ENCODE assay signal across 19 cellular contexts in genomic region chr14:74599946-74600345, GRCh38. TPM values are rescaled to one million over a fixed set of nuclear protein-coding genes. Genes with fewer than 3 reads are reported as not detected.
DNase-seq lines count a peak whose midpoint lies in the region; ATAC-seq and TF ChIP-seq lines count a peak whose summit lies in the region.
"Had no signal": no experiment of that assay in that cellular context is flagged by ENCODE, and none has a peak within 500 bp of the region (broad histone marks: within the 10 kb centered on the region; RNA-seq: fewer than 3 reads in every experiment).

No MANE protein-coding gene starts in this region.

- intact Hi-C loops in heart right ventricle (cut with DNase I), result loop anchor here in 7 of 10 donors (5.0 to 10.0 kb wide), 9 partner anchors 48 to 235 kb away; partner anchors contain the start of genes AREL1 (in 1 of the 7), FCF1 (in 1 of the 7), ISCA2 (in 1 of the 7) and NPC2 (in 1 of the 7)
- intact Hi-C loops in transverse colon (cut with DNase I; ENCODE audit: low total_unique reads), result no loop called here

- H3K4me3 ChIP-seq in heart right ventricle (no peak overlapping the region), transverse colon (no peak overlapping the region)
- H3K4me3 ChIP-seq: BLaER1 treated with 17β-estradiol and CSF1 and Interleukin-3, amounts not matched to agents 10 nM and 100 nM; lung had no signal

- H3K9me3 ChIP-seq in heart right ventricle, result no peaks in the 10 kb centered on the region
- H3K9me3 ChIP-seq in transverse colon, result no peaks in the 10 kb centered on the region
- H3K9me3 ChIP-seq: BLaER1 treated with 17β-estradiol and CSF1 and Interleukin-3, amounts not matched to agents 10 nM and 100 nM had no signal

- H3K36me3 ChIP-seq in heart right ventricle (peaks cover 0 to 14% (median 0%) of the 10 kb centered on the region in 9 donors), transverse colon (no peaks in the 10 kb centered on the region)

- peak overlapping the region; percentile 88 for H3K27ac Mint-ChIP-seq in osteocyte (ENCODE audit: unreplicated experiment)
- H3K27ac Mint-ChIP-seq: activated naive CD4-positive, alpha-beta T cell treated with anti-CD3 and anti-CD28 coated beads, Interleukin-2, amount 50 U/mL, for 24 hours had no signal

- H3K27me3 Mint-ChIP-seq in osteocyte (ENCODE audit: unreplicated experiment), result no peaks in the 10 kb centered on the region
- H3K27me3 Mint-ChIP-seq: activated naive CD4-positive, alpha-beta T cell treated with anti-CD3 and anti-CD28 coated beads, Interleukin-2, amount 50 U/mL, for 24 hours had no signal

- H3K9me3 Mint-ChIP-seq in osteocyte (ENCODE audit: unreplicated experiment), result no peaks in the 10 kb centered on the region
- H3K9me3 Mint-ChIP-seq: activated naive CD4-positive, alpha-beta T cell treated with anti-CD3 and anti-CD28 coated beads, Interleukin-2, amount 50 U/mL, for 24 hours had no signal

- peak; percentile 45 for DNase-seq in NCI-H1694 (lab: John Stamatoyannopoulos, UW)
- no peak for DNase-seq in NCI-H1694 treated with DMSO at 0.1 percent for 48 hours (lab: John Stamatoyannopoulos, UW)
- no peak for DNase-seq in heart right ventricle
- DNase-seq in osteocyte (ENCODE audit: extremely low spot score, unreplicated experiment), result no peak
- DNase-seq in transverse colon, result no peak
- no peak for DNase-seq in midbrain (lab: John Stamatoyannopoulos, UW)
- DNase-seq in NCI-H2171 treated with DMSO at 0.1 percent for 48 hours (lab: John Stamatoyannopoulos, UW), result no peak
- DNase-seq: 8988T; activated CD4-positive, alpha-beta T cell treated with anti-CD3 and anti-CD28 coated beads for 4 hours; effector CD4-positive, alpha-beta T cell; H7; Kasumi-1; NCI-H1417; NCI-H345; T1000 had no signal

- ATAC-seq in heart right ventricle (no peak), HG03378 (IDR thresholded peaks at IDR 0.05; ENCODE audit: unreplicated experiment) (no peak)

- peaks cover 45% of the 10 kb centered on the region for H3K36me3 Mint-ChIP-seq in osteocyte (ENCODE audit: unreplicated experiment)
- H3K36me3 Mint-ChIP-seq: activated naive CD4-positive, alpha-beta T cell treated with anti-CD3 and anti-CD28 coated beads, Interleukin-2, amount 50 U/mL, for 24 hours had no signal

- in situ Hi-C loops in transverse colon (cut with MboI; ENCODE audit: low pct_ligation_motif_present in 1 of 4, low pct_unique_long_range_greater_than_20kb in 1 of 4, low sequenced_read_pairs in 3 of 4), result loop anchor here in 1 of 4 donors (10.0 kb wide), 1 partner anchor 195 kb away; no protein-coding TSS in a partner anchor

- H3K27me3 ChIP-seq in heart right ventricle, result no peaks in the 10 kb centered on the region
- H3K27me3 ChIP-seq in transverse colon, result no peaks in the 10 kb centered on the region
- H3K27me3 ChIP-seq: BLaER1 treated with 17β-estradiol and CSF1 and Interleukin-3, amounts not matched to agents 10 nM and 100 nM had no signal

- TF ChIP-seq CTCF in heart right ventricle (IDR thresholded peaks at IDR 0.05), result no peak
- TF ChIP-seq CTCF in osteocyte (IDR thresholded peaks at IDR 0.05), result no peak
- no peak for TF ChIP-seq CTCF in transverse colon (IDR thresholded peaks at IDR 0.05)

- 76 to 77% methylated on average over 8 of the region's 8 CpGs for WGBS in heart right ventricle, 2 donors
- WGBS in transverse colon (ENCODE audit: low coverage in 1 of 2), 2 donors, result 85% methylated on average over 8 of the region's 8 CpGs; no CpG with 5 or more reads in 1 of the 2 donors

- TF ChIP-seq POLR2A in transverse colon (IDR thresholded peaks at IDR 0.05), result no peak

- H3K4me1 ChIP-seq in heart right ventricle (peaks cover 22 to 78% (median 41%) of the 10 kb centered on the region in 9 donors), transverse colon (peaks cover 6 to 29% (median 11%) of the 10 kb centered on the region in 4 donors)

- H3K4me3 Mint-ChIP-seq in osteocyte (ENCODE audit: unreplicated experiment), result no peak overlapping the region
- H3K4me3 Mint-ChIP-seq: activated naive CD4-positive, alpha-beta T cell treated with anti-CD3 and anti-CD28 coated beads, Interleukin-2, amount 50 U/mL, for 24 hours had no signal

- no peak for TF ChIP-seq EP300 in transverse colon (IDR thresholded peaks at IDR 0.05; ENCODE audit: low read depth)

- H3K27ac ChIP-seq in heart right ventricle, result peak overlapping the region in 7 of 10 donors; percentile 66 to 94 (median 74)
- H3K27ac ChIP-seq in transverse colon, result peak overlapping the region in 3 of 4 donors; percentile 38 to 44 (median 39)
- H3K27ac ChIP-seq: BLaER1 treated with 17β-estradiol and CSF1 and Interleukin-3, amounts not matched to agents 10 nM and 100 nM had no signal

- peaks cover 56% of the 10 kb centered on the region for H3K4me1 Mint-ChIP-seq in osteocyte (ENCODE audit: unreplicated experiment)
- H3K4me1 Mint-ChIP-seq: activated naive CD4-positive, alpha-beta T cell treated with anti-CD3 and anti-CD28 coated beads, Interleukin-2, amount 50 U/mL, for 24 hours had no signal

RNA-seq across cellular contexts. Expression of gene LTBP2, which starts 12.1 kb away (rescaled TPM):
- 10 to 100 TPM in 9 of 10 donors, 1 to 10 TPM in 1; 7.1 to 50.3 (median 18.5) TPM for total RNA-seq in heart right ventricle
- polyA plus RNA-seq in heart right ventricle, result 1 to 10 TPM; 3.5 TPM
- total RNA-seq in osteocyte, result 377 and 379 TPM in 2 replicates
- total RNA-seq in transverse colon, result 10 to 100 TPM in 3 of 4 donors, 1 to 10 TPM in 1; 9.7 to 15.3 (median 11.9) TPM
